Comparison of ENCODE assay signal across 1 cellular context in genomic region chr13:98524391-98524790, GRCh38.
TF ChIP-seq lines count a peak whose summit lies in the region.

No MANE protein-coding gene starts in this region.

TF ChIP-seq in HepG2, 621 proteins besides CTCF, POLR2A, EP300 and RAD21 (continued from another document):
- TF ChIP-seq SRSF4 (IDR thresholded peaks at IDR 0.05; ENCODE audit: low read depth, low read length, poor library complexity, severe bottlenecking) (no peak), NFAT5 (CRISPR knock-in tag; IDR thresholded peaks at IDR 0.05) (no peak), NFRKB (IDR thresholded peaks at IDR 0.05) (no peak), CBFB (CRISPR knock-in tag; IDR thresholded peaks at IDR 0.05) (no peak), ZFP37 (CRISPR knock-in tag; IDR thresholded peaks at IDR 0.05; ENCODE audit: borderline replicate concordance) (no peak), ZNF615 (CRISPR knock-in tag; IDR thresholded peaks at IDR 0.05; ENCODE audit: borderline replicate concordance) (no peak), ZNF225 (CRISPR knock-in tag; IDR thresholded peaks at IDR 0.05) (no peak), ZNF883 (CRISPR knock-in tag; IDR thresholded peaks at IDR 0.05; ENCODE audit: not compliant biosample characterization) (no peak), PATZ1 (CRISPR knock-in tag; IDR thresholded peaks at IDR 0.05) (no peak), PHF21A (CRISPR knock-in tag; IDR thresholded peaks at IDR 0.05) (no peak), CREBL2 (CRISPR knock-in tag; IDR thresholded peaks at IDR 0.05; ENCODE audit: borderline replicate concordance) (no peak), EEA1 (CRISPR knock-in tag; IDR thresholded peaks at IDR 0.05; ENCODE audit: borderline replicate concordance) (no peak), KMT2A (CRISPR knock-in tag; IDR thresholded peaks at IDR 0.05) (no peak), ZFP62 (CRISPR knock-in tag; IDR thresholded peaks at IDR 0.05) (no peak), BRD4 (CRISPR knock-in tag; IDR thresholded peaks at IDR 0.05) (no peak)
- TF ChIP-seq, protein P1, sequence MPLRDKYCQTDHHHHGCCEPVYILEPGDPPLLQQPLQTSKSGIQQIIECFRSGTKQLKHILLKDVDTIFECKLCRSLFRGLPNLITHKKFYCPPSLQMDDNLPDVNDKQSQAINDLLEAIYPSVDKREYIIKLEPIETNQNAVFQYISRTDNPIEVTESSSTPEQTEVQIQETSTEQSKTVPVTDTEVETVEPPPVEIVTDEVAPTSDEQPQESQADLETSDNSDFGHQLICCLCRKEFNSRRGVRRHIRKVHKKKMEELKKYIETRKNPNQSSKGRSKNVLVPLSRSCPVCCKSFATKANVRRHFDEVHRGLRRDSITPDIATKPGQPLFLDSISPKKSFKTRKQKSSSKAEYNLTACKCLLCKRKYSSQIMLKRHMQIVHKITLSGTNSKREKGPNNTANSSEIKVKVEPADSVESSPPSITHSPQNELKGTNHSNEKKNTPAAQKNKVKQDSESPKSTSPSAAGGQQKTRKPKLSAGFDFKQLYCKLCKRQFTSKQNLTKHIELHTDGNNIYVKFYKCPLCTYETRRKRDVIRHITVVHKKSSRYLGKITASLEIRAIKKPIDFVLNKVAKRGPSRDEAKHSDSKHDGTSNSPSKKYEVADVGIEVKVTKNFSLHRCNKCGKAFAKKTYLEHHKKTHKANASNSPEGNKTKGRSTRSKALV (CRISPR knock-in tag; IDR thresholded peaks at IDR 0.05): no peak
- TF ChIP-seq, protein P2, sequence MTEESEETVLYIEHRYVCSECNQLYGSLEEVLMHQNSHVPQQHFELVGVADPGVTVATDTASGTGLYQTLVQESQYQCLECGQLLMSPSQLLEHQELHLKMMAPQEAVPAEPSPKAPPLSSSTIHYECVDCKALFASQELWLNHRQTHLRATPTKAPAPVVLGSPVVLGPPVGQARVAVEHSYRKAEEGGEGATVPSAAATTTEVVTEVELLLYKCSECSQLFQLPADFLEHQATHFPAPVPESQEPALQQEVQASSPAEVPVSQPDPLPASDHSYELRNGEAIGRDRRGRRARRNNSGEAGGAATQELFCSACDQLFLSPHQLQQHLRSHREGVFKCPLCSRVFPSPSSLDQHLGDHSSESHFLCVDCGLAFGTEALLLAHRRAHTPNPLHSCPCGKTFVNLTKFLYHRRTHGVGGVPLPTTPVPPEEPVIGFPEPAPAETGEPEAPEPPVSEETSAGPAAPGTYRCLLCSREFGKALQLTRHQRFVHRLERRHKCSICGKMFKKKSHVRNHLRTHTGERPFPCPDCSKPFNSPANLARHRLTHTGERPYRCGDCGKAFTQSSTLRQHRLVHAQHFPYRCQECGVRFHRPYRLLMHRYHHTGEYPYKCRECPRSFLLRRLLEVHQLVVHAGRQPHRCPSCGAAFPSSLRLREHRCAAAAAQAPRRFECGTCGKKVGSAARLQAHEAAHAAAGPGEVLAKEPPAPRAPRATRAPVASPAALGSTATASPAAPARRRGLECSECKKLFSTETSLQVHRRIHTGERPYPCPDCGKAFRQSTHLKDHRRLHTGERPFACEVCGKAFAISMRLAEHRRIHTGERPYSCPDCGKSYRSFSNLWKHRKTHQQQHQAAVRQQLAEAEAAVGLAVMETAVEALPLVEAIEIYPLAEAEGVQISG (CRISPR knock-in tag; IDR thresholded peaks at IDR 0.05): no peak
TF ChIP-seq in HepG2: peak in this region for 0.
